In genomic region chr9:211557-211956, GRCh38 we compare ENCODE assay signal across 22 cellular contexts. TPM values are rescaled to one million over a fixed set of nuclear protein-coding genes. Genes with fewer than 3 reads are reported as not detected.
A peak's percentile ranks its signal among the peaks of the same experiment; 100 is the strongest.
DNase-seq lines count a peak whose midpoint lies in the region; ATAC-seq and TF ChIP-seq lines count a peak whose summit lies in the region.
"Had no signal": no experiment of that assay in that cellular context is flagged by ENCODE, and none has a peak within 500 bp of the region (broad histone marks: within the 10 kb centered on the region; RNA-seq: fewer than 3 reads in every experiment).

No MANE protein-coding gene starts in this region.

- intact Hi-C loops in Right ventricle myocardium superior (cut with DNase I): no loop called here
- intact Hi-C loops in cardiac septum (cut with DNase I): no loop called here
- intact Hi-C loops in aorta (cut with DNase I): no loop called here

- H3K4me3 ChIP-seq in retinal pigment epithelial cell (ENCODE audit: low read length) (no peak overlapping the region), aorta (ENCODE audit: low read length in 2 of 2) (no peak overlapping the region)

- no peak overlapping the region for H3K27ac ChIP-seq in aorta (ENCODE audit: low read depth in 1 of 2, low read length in 2 of 2)
- H3K27ac ChIP-seq: VCaP had no signal

- DNase-seq in Right ventricle myocardium superior (no peak), cardiac septum (ENCODE audit: low spot score) (no peak), foreskin melanocyte (peak; percentile 73), retinal pigment epithelial cell (ENCODE audit: low read depth) (peak; percentile 81), aorta (no peak), NCI-H1417 (lab: John Stamatoyannopoulos, UW) (no peak), A172 (ENCODE audit: low spot score) (no peak)
- DNase-seq: activated CD4-positive, alpha-beta T cell treated with anti-CD3 and anti-CD28 coated beads, Interleukin-2, amount 50 U/mL, for 4 hours; activated naive CD4-positive, alpha-beta T cell; activated T-cell treated with anti-CD3 and anti-CD28 coated beads for 4 hours; C1 segment of cervical spinal cord; effector memory CD8-positive, alpha-beta T cell; Karpas-422; NCI-H1105 treated with DMSO at 0.1 percent for 48 hours; NCI-H526 treated with DMSO at 0.1 percent for 48 hours; nephron progenitor cell; OCI-M1; T-helper 17 cell had no signal

- H3K36me3 ChIP-seq in aorta (ENCODE audit: control insufficient read depth in 1 of 2, insufficient read depth in 2 of 2, low read length in 1 of 2): no peaks in the 10 kb centered on the region

- 34 to 50% methylated on average over 5 of the region's 5 CpGs for WGBS in aorta, 2 donors

- no peaks in the 10 kb centered on the region for H3K27me3 ChIP-seq in aorta (ENCODE audit: control insufficient read depth in 1 of 2, insufficient read depth in 2 of 2, low read length in 1 of 2)

- no peaks in the 10 kb centered on the region for H3K4me1 ChIP-seq in aorta (ENCODE audit: control insufficient read depth in 1 of 2, insufficient read depth in 2 of 2, low read length in 2 of 2)

- ATAC-seq in Right ventricle myocardium superior (ENCODE audit: poor library complexity) (peak; percentile 54), aorta (ENCODE audit: low FRiP score) (peak; percentile 41), HG02970 (IDR thresholded peaks at IDR 0.05; ENCODE audit: low FRiP score, unreplicated experiment) (no peak)
- ATAC-seq: effector memory CD8-positive, alpha-beta T cell; stimulated activated effector memory CD8-positive, alpha-beta T cell treated with anti-CD3 and anti-CD28 coated beads, Interleukin-12 subunit alpha, Interleukin-12 subunit beta, amount 100 ng/mL, for 72 hours; T-helper 17 cell had no signal

- peaks cover 2% of the 10 kb centered on the region for H3K9me3 ChIP-seq in aorta (ENCODE audit: control insufficient read depth, low read length)

- no peak for TF ChIP-seq CTCF in retinal pigment epithelial cell (conservative IDR thresholded peaks at IDR 0.05; ENCODE audit: low read depth, low read length)

RNA-seq across cellular contexts. Expression of gene DOCK8, which starts 3.1 kb away (rescaled TPM):
- total RNA-seq in Right ventricle myocardium superior (3.4 TPM), cardiac septum (2.4 TPM), aorta (10 to 100 TPM; 20.2 to 42.8 TPM)
- 1 to 10 TPM; 2.0 to 2.9 TPM for polyA plus RNA-seq in aorta
- not detected in 2 replicates for total RNA-seq in A172 (2014; rRNA removed; shearing (Covaris generic))
- total RNA-seq: HT-29 had no signal

RNA-seq across cellular contexts. Expression of gene ZNG1A, which starts 32.7 kb away (rescaled TPM):
- total RNA-seq in Right ventricle myocardium superior: 14.6 TPM
- 15.5 TPM for total RNA-seq in cardiac septum
- total RNA-seq in aorta: 10 to 100 TPM; 30.0 to 34.5 TPM
- 10 to 100 TPM; 18.7 to 26.5 TPM for polyA plus RNA-seq in aorta
- total RNA-seq in A172 (2014; rRNA removed; shearing (Covaris generic)): 46.0 and 59.8 TPM in 2 replicates

Comparison
In these comparisons a context has a peak if more than half of its experiments do, and no peak if none do; other contexts are left out.
1. DNase-seq: peak in foreskin melanocyte (single experiment) and retinal pigment epithelial cell (single experiment); none in Right ventricle myocardium superior (single experiment), cardiac septum (single experiment), aorta (0 of 2), NCI-H1417 (0 of 3) and A172 (single experiment).